In genomic region chr6:157047951-157048350, GRCh38 we compare ENCODE assay signal across 27 cellular contexts.
DNase-seq lines count a peak whose midpoint lies in the region; ATAC-seq and TF ChIP-seq lines count a peak whose summit lies in the region.
"Had no signal": no experiment of that assay in that cellular context is flagged by ENCODE, and none has a peak within 500 bp of the region (broad histone marks: within the 10 kb centered on the region; RNA-seq: fewer than 3 reads in every experiment).

No MANE protein-coding gene starts in this region.

- no peak overlapping the region for H2AFZ ChIP-seq in Karpas-422 (ENCODE audit: low read length)

- H3K36me3 Mint-ChIP-seq in mesothelial cell of epicardium: no peaks in the 10 kb centered on the region
- H3K36me3 Mint-ChIP-seq in activated CD4-positive, alpha-beta T cell treated with anti-CD3 and anti-CD28 coated beads, Interleukin-2, amount 10 ng/mL, durations not matched to agents 24 days and 14 days (ENCODE audit: low read depth): peaks cover 2% of the 10 kb centered on the region

- H3K27ac ChIP-seq in Karpas-422 (ENCODE audit: low read length): 0 out of 2 replicates have a peak overlapping the region, but pooled peaks have one; percentile 5
- H3K27ac ChIP-seq: BLaER1 treated with 17β-estradiol and CSF1 and Interleukin-3, amounts not matched to agents 10 nM and 100 nM; foreskin keratinocyte; heart left ventricle; neutrophil; right lobe of liver; transverse colon had no signal

- H3K9me3 Mint-ChIP-seq in mesothelial cell of epicardium: no peaks in the 10 kb centered on the region
- H3K9me3 Mint-ChIP-seq in activated CD4-positive, alpha-beta T cell treated with anti-CD3 and anti-CD28 coated beads, Interleukin-2, amount 10 ng/mL, durations not matched to agents 24 days and 14 days: no peaks in the 10 kb centered on the region
- H3K9me3 Mint-ChIP-seq: activated CD4-positive, alpha-beta memory T cell treated with anti-CD3 and anti-CD28 coated beads, Interleukin-2, amount 10 ng/mL, durations not matched to agents 7 days and 5 days; activated T-helper 1 cell treated with anti-CD3 and anti-CD28 coated beads, Interleukin-12 subunit alpha, Interleukin-12 subunit beta, Interleukin-2, Interleukin-4 antibody, amounts not matched to agents 30 ng/mL and 10 ng/mL and 1 ng/mL, durations not matched to agents 14 hours and 24 hours and 36 hours had no signal

- H3K27me3 ChIP-seq in Karpas-422 (ENCODE audit: low read length): no peaks in the 10 kb centered on the region
- H3K27me3 ChIP-seq: BLaER1 treated with 17β-estradiol and CSF1 and Interleukin-3, amounts not matched to agents 10 nM and 100 nM; foreskin keratinocyte; heart left ventricle; neutrophil; right lobe of liver; transverse colon had no signal

- intact Hi-C loops in activated CD4-positive, alpha-beta T cell treated with anti-CD3 and anti-CD28 coated beads, Interleukin-2, amount 10 ng/mL, durations not matched to agents 24 days and 14 days (cut with micrococcal nuclease): no loop called here

- H3K4me3 ChIP-seq in AG10803 (ENCODE audit: low read length) (no peak overlapping the region), Karpas-422 (ENCODE audit: low read length) (no peak overlapping the region), choroid plexus epithelial cell (ENCODE audit: low read depth, low read length) (no peak overlapping the region)
- H3K4me3 ChIP-seq: BLaER1 treated with 17β-estradiol and CSF1 and Interleukin-3, amounts not matched to agents 10 nM and 100 nM; heart left ventricle; right lobe of liver; transverse colon had no signal

- H3K36me3 ChIP-seq in Karpas-422 (ENCODE audit: insufficient read depth, low read length): 0 out of 2 replicates have a peak, but pooled peaks cover 3% of the 10 kb centered on the region
- H3K36me3 ChIP-seq: heart left ventricle, neutrophil, right lobe of liver, transverse colon had no signal

- H3K4me3 Mint-ChIP-seq in mesothelial cell of epicardium: no peak overlapping the region
- H3K4me3 Mint-ChIP-seq in activated CD4-positive, alpha-beta T cell treated with anti-CD3 and anti-CD28 coated beads, Interleukin-2, amount 10 ng/mL, durations not matched to agents 24 days and 14 days: no peak overlapping the region
- H3K4me3 Mint-ChIP-seq: activated CD4-positive, alpha-beta memory T cell treated with anti-CD3 and anti-CD28 coated beads, Interleukin-2, amount 10 ng/mL, durations not matched to agents 7 days and 5 days; activated T-helper 1 cell treated with anti-CD3 and anti-CD28 coated beads, Interleukin-12 subunit alpha, Interleukin-12 subunit beta, Interleukin-2, Interleukin-4 antibody, amounts not matched to agents 30 ng/mL and 10 ng/mL and 1 ng/mL, durations not matched to agents 14 hours and 24 hours and 36 hours; T-helper 17 cell had no signal

- H3K4me1 ChIP-seq in Karpas-422 (ENCODE audit: low read length): peaks cover 78% of the 10 kb centered on the region

- peak overlapping the region; percentile 3 for H3K27ac Mint-ChIP-seq in mesothelial cell of epicardium
- no peak overlapping the region for H3K27ac Mint-ChIP-seq in activated CD4-positive, alpha-beta T cell treated with anti-CD3 and anti-CD28 coated beads, Interleukin-2, amount 10 ng/mL, durations not matched to agents 24 days and 14 days
- H3K27ac Mint-ChIP-seq: activated CD4-positive, alpha-beta memory T cell treated with anti-CD3 and anti-CD28 coated beads, Interleukin-2, amount 10 ng/mL, durations not matched to agents 7 days and 5 days; activated T-helper 1 cell treated with anti-CD3 and anti-CD28 coated beads, Interleukin-12 subunit alpha, Interleukin-12 subunit beta, Interleukin-2, Interleukin-4 antibody, amounts not matched to agents 30 ng/mL and 10 ng/mL and 1 ng/mL, durations not matched to agents 14 hours and 24 hours and 36 hours; T-helper 17 cell had no signal

- H3K4me1 Mint-ChIP-seq in mesothelial cell of epicardium: peaks cover 37% of the 10 kb centered on the region
- peaks cover 2% of the 10 kb centered on the region for H3K4me1 Mint-ChIP-seq in activated CD4-positive, alpha-beta T cell treated with anti-CD3 and anti-CD28 coated beads, Interleukin-2, amount 10 ng/mL, durations not matched to agents 24 days and 14 days
- H3K4me1 Mint-ChIP-seq: activated CD4-positive, alpha-beta memory T cell treated with anti-CD3 and anti-CD28 coated beads, Interleukin-2, amount 10 ng/mL, durations not matched to agents 7 days and 5 days had no signal

- no peak overlapping the region for H3K4me2 ChIP-seq in Karpas-422 (ENCODE audit: low read depth, low read length, poor library complexity, severe bottlenecking)

- H3K79me2 ChIP-seq in Karpas-422 (ENCODE audit: low read length): peaks cover 97% of the 10 kb centered on the region

- no peak for TF ChIP-seq CTCF in AG10803 (conservative IDR thresholded peaks at IDR 0.05; ENCODE audit: low read length)
- no peak for TF ChIP-seq CTCF in choroid plexus epithelial cell (conservative IDR thresholded peaks at IDR 0.05; ENCODE audit: low read depth, low read length)
- no peak for TF ChIP-seq CTCF in mesothelial cell of epicardium (IDR thresholded peaks at IDR 0.05; ENCODE audit: unreplicated experiment)

- H4K20me1 ChIP-seq in Karpas-422 (ENCODE audit: insufficient read depth, low read depth, low read length): no peaks in the 10 kb centered on the region

- no peaks in the 10 kb centered on the region for H3K9me3 ChIP-seq in Karpas-422 (ENCODE audit: low read length)
- H3K9me3 ChIP-seq: heart left ventricle, neutrophil, right lobe of liver, transverse colon had no signal

- DNase-seq in AG10803 (ENCODE audit: low read depth) (peak; percentile 57), Karpas-422 (no peak), choroid plexus epithelial cell (ENCODE audit: low read depth) (peak; percentile 77), mesothelial cell of epicardium (ENCODE audit: low spot score in 2 of 2, unreplicated experiment in 2 of 2) (no peak), retina (no peak)
- DNase-seq in activated CD4-positive, alpha-beta T cell treated with anti-CD3 and anti-CD28 coated beads, Interleukin-2, amount 10 ng/mL, durations not matched to agents 24 days and 14 days: no peak
- DNase-seq: activated CD4-positive, alpha-beta memory T cell treated with anti-CD3 and anti-CD28 coated beads, Interleukin-2, amount 10 ng/mL, durations not matched to agents 7 days and 5 days; activated CD8-positive, alpha-beta memory T cell treated with anti-CD3 and anti-CD28 coated beads, Interleukin-2, amount 50 U/mL, for 4 hours; activated naive CD4-positive, alpha-beta T cell treated with Interleukin-2 at 50 U/mL for 16 hours; effector CD4-positive, alpha-beta T cell; foreskin keratinocyte; HCEC 1CT; heart left ventricle; NCI-H1092 treated with DMSO at 0.1 percent for 48 hours; NCI-H1694 treated with DMSO at 0.1 percent for 48 hours; NCI-H524 treated with DMSO at 0.1 percent for 48 hours; OCI-M1; right lobe of liver; stimulated activated CD4-positive, alpha-beta T cell treated with anti-CD3 and anti-CD28 coated beads, Interleukin-4, amount 100 ng/mL, for 4 hours; T-helper 17 cell; transverse colon had no signal

- no peak overlapping the region for H3K9ac ChIP-seq in Karpas-422 (ENCODE audit: low read length)
- H3K9ac ChIP-seq: BLaER1 treated with 17β-estradiol and CSF1 and Interleukin-3, amounts not matched to agents 10 nM and 100 nM had no signal

- no peaks in the 10 kb centered on the region for H3K27me3 Mint-ChIP-seq in mesothelial cell of epicardium (ENCODE audit: low read depth)
- no peaks in the 10 kb centered on the region for H3K27me3 Mint-ChIP-seq in activated CD4-positive, alpha-beta T cell treated with anti-CD3 and anti-CD28 coated beads, Interleukin-2, amount 10 ng/mL, durations not matched to agents 24 days and 14 days
- H3K27me3 Mint-ChIP-seq: activated CD4-positive, alpha-beta memory T cell treated with anti-CD3 and anti-CD28 coated beads, Interleukin-2, amount 10 ng/mL, durations not matched to agents 7 days and 5 days; T-helper 17 cell had no signal

- ATAC-seq in HG03196 (IDR thresholded peaks at IDR 0.05; ENCODE audit: unreplicated experiment) (no peak), HG02884 (IDR thresholded peaks at IDR 0.05; ENCODE audit: unreplicated experiment) (no peak)
- ATAC-seq: activated CD4-positive, CD25-positive, alpha-beta regulatory T cell treated with anti-CD3 and anti-CD28 coated beads, Interleukin-2, amount 50 U/mL, for 24 hours; foreskin keratinocyte; right lobe of liver; T-helper 17 cell had no signal

- no peaks in the 10 kb centered on the region for H3K9me2 ChIP-seq in Karpas-422 (replicated peaks; ENCODE audit: insufficient read depth, low read length)

Comparison
In these comparisons a context has a peak if more than half of its experiments do, and no peak if none do; other contexts are left out.
1. DNase-seq: peak in AG10803 (single experiment) and choroid plexus epithelial cell (single experiment); none in Karpas-422 (single experiment), mesothelial cell of epicardium (0 of 2), activated CD4-positive, alpha-beta T cell treated with anti-CD3 and anti-CD28 coated beads, Interleukin-2, amount 10 ng/mL, durations not matched to agents 24 days and 14 days (single experiment) and retina (single experiment).